Comparison of ENCODE assay signal across 11 cellular contexts in genomic region chr3:126954141-126954845, GRCh38. TPM values are rescaled to one million over a fixed set of nuclear protein-coding genes. Genes with fewer than 3 reads are reported as not detected.
A peak's percentile ranks its signal among the peaks of the same experiment; 100 is the strongest.
DNase-seq lines count a peak whose midpoint lies in the region; ATAC-seq, FAIRE-seq and TF ChIP-seq lines count a peak whose summit lies in the region.
"Had no signal": no experiment of that assay in that cellular context is flagged by ENCODE, and none has a peak within 500 bp of the region (broad histone marks: within the 10 kb centered on the region; RNA-seq: fewer than 3 reads in every experiment).

No MANE protein-coding gene starts in this region.

- ATAC-seq in GM19455 (IDR thresholded peaks at IDR 0.05; ENCODE audit: unreplicated experiment) (peak; percentile 61), HG03097 (IDR thresholded peaks at IDR 0.05; ENCODE audit: low FRiP score, unreplicated experiment) (peak; percentile 43), GM19328 (IDR thresholded peaks at IDR 0.05; ENCODE audit: unreplicated experiment) (no peak), lower lobe of right lung (no peak)

- H3K27ac ChIP-seq in lower lobe of right lung, result no peak overlapping the region
- H3K27ac ChIP-seq: parathyroid adenoma had no signal

- no peaks in the 10 kb centered on the region for H3K9me3 Mint-ChIP-seq in chondrocyte (ENCODE audit: low read depth)
- H3K9me3 Mint-ChIP-seq: T-cell had no signal

- H3K27ac Mint-ChIP-seq in chondrocyte (ENCODE audit: unreplicated experiment), result no peak overlapping the region
- H3K27ac Mint-ChIP-seq: T-cell had no signal

- DNase-seq in GM12865 (ENCODE audit: low read depth) (peak; percentile 44), chondrocyte (ENCODE audit: low spot score) (peak; percentile 64), HT-29 (ENCODE audit: low spot score) (no peak), lower lobe of right lung (no peak), GM19239 (ENCODE audit: insufficient read length, low spot score) (no peak)
- DNase-seq: T-cell had no signal

- no peak overlapping the region for H3K4me3 Mint-ChIP-seq in chondrocyte (ENCODE audit: unreplicated experiment)
- H3K4me3 Mint-ChIP-seq: T-cell had no signal

- intact Hi-C loops in lower lobe of right lung (cut with DNase I), result no loop called here

- no peak for FAIRE-seq in GM19239 (lab: Jason Lieb, UNC)
- FAIRE-seq: astrocyte had no signal

- no peaks in the 10 kb centered on the region for H3K4me1 ChIP-seq in lower lobe of right lung
- H3K4me1 ChIP-seq: parathyroid adenoma had no signal

- no peak overlapping the region for H3K4me3 ChIP-seq in GM12865 (ENCODE audit: low read depth, low read length)
- no peak overlapping the region for H3K4me3 ChIP-seq in lower lobe of right lung

- no peaks in the 10 kb centered on the region for H3K9me3 ChIP-seq in lower lobe of right lung

- H3K27me3 ChIP-seq in lower lobe of right lung (ENCODE audit: low read depth), result no peaks in the 10 kb centered on the region

- no peaks in the 10 kb centered on the region for H3K36me3 ChIP-seq in lower lobe of right lung

- TF ChIP-seq CTCF in GM12865 (IDR thresholded peaks at IDR 0.05; ENCODE audit: insufficient read depth, low read depth, low read length, missing control alignments) (no peak), chondrocyte (IDR thresholded peaks at IDR 0.05) (no peak), lower lobe of right lung (IDR thresholded peaks at IDR 0.05) (no peak)

- no peaks in the 10 kb centered on the region for H3K27me3 Mint-ChIP-seq in chondrocyte (ENCODE audit: low read depth)
- H3K27me3 Mint-ChIP-seq: T-cell had no signal

- H3K36me3 Mint-ChIP-seq in chondrocyte (ENCODE audit: low read depth), result no peaks in the 10 kb centered on the region

- no peaks in the 10 kb centered on the region for H3K4me1 Mint-ChIP-seq in chondrocyte (ENCODE audit: low read depth)
- H3K4me1 Mint-ChIP-seq: T-cell had no signal

RNA-seq across cellular contexts. Expression of gene PLXNA1, which starts 28.6 kb away (rescaled TPM):
- 69.8 to 99.1 TPM (median 98.2 TPM) in 3 replicates for total RNA-seq in chondrocyte
- total RNA-seq in HT-29 (2014; rRNA removed; shearing (Covaris generic)), result 92.8 and 103 TPM in 2 replicates
- total RNA-seq in lower lobe of right lung, result 48.1 TPM

Comparison
In these comparisons a context has a peak if more than half of its experiments do, and no peak if none do; other contexts are left out.
1. DNase-seq: peak in GM12865 (single experiment) and chondrocyte (single experiment); none in HT-29 (single experiment), lower lobe of right lung (single experiment) and GM19239 (single experiment).
2. ATAC-seq: peak in GM19455 (single experiment) and HG03097 (single experiment); none in GM19328 (single experiment) and lower lobe of right lung (0 of 2).